ENCODE assay signal across 24 cellular contexts in genomic region chr5:8773091-8773615, GRCh38.
A peak's percentile ranks its signal among the peaks of the same experiment; 100 is the strongest.
DNase-seq lines count a peak whose midpoint lies in the region; ATAC-seq and TF ChIP-seq lines count a peak whose summit lies in the region.
"Had no signal": no experiment of that assay in that cellular context is flagged by ENCODE, and none has a peak within 500 bp of the region (broad histone marks: within the 10 kb centered on the region; RNA-seq: fewer than 3 reads in every experiment).

No MANE protein-coding gene starts in this region.

- no peak overlapping the region for H3K4me3 ChIP-seq in epithelial cell of esophagus (ENCODE audit: low read length)
- H3K4me3 ChIP-seq: HAP-1, heart right ventricle, neural progenitor cell, upper lobe of right lung had no signal

- no peak for TF ChIP-seq CTCF in epithelial cell of esophagus (IDR thresholded peaks at IDR 0.05; ENCODE audit: insufficient read depth, low read depth, low read length, missing control alignments)

- no peak for ATAC-seq in GM19455 (IDR thresholded peaks at IDR 0.05; ENCODE audit: unreplicated experiment)
- ATAC-seq: heart right ventricle; sciatic nerve; stimulated activated naive B cell treated with anti-CD40 and anti-IgM and Interleukin-4, amounts not matched to agents 10 μg/mL and 1 μg/mL and 100 μg/mL, for 72 hours; T-helper 17 cell; upper lobe of right lung had no signal

- peak; percentile 31 for DNase-seq in Daoy (ENCODE audit: low read depth)
- peak; percentile 86 for DNase-seq in NCI-H2171 treated with DMSO at 0.1 percent for 48 hours (lab: John Stamatoyannopoulos, UW)
- peak; percentile 85 for DNase-seq in epithelial cell of esophagus (ENCODE audit: low read depth)
- DNase-seq in renal cortical epithelial cell (ENCODE audit: low read depth) = peak; percentile 92
- no peak for DNase-seq in amygdala (lab: John Stamatoyannopoulos, UW)
- no peak for DNase-seq in stimulated activated CD4-positive, alpha-beta T cell treated with anti-CD3 and anti-CD28 coated beads, Interleukin-1b, Interleukin-23, amount 100 ng/mL, for 48 hours
- DNase-seq: activated CD8-positive, alpha-beta memory T cell treated with anti-CD3 and anti-CD28 coated beads for 24 hours; activated effector memory CD4-positive, alpha-beta T cell treated with Interleukin-2 at 50 U/mL for 16 hours; activated naive CD8-positive, alpha-beta T cell treated with anti-CD3 and anti-CD28 coated beads for 36 hours; CD4-positive, CD25-positive, alpha-beta regulatory T cell; heart right ventricle; KG1; NCI-H1436; NCI-H2081 treated with DMSO at 0.1 percent for 48 hours; NCI-H82; posterior cingulate gyrus; SK-N-SH; stimulated activated naive B cell treated with anti-CD40 and anti-IgM and Interleukin-4, amounts not matched to agents 10 μg/mL and 1 μg/mL and 100 μg/mL, for 72 hours; T-helper 17 cell; upper lobe of right lung had no signal

Comparison
In these comparisons a context has a peak if more than half of its experiments do, and no peak if none do; other contexts are left out.
1. DNase-seq: peak in Daoy (single experiment), NCI-H2171 treated with DMSO at 0.1 percent for 48 hours (single experiment), epithelial cell of esophagus (single experiment) and renal cortical epithelial cell (single experiment); none in amygdala (0 of 56) and stimulated activated CD4-positive, alpha-beta T cell treated with anti-CD3 and anti-CD28 coated beads, Interleukin-1b, Interleukin-23, amount 100 ng/mL, for 48 hours (single experiment).